Comparison of ENCODE assay signal across 1 cellular context in genomic region chr17:63768433-63768832, GRCh38.
TF ChIP-seq lines count a peak whose summit lies in the region.

No MANE protein-coding gene starts in this region.

TF ChIP-seq in H1, 55 proteins besides CTCF, POLR2A, EP300 and RAD21:
- TF ChIP-seq SP4 (IDR thresholded peaks at IDR 0.05; ENCODE audit: low read length) (no peak), MAX (IDR thresholded peaks at IDR 0.05) (peak; percentile 27; the same call in 1 of the 2 replicates), E2F6 (IDR thresholded peaks at IDR 0.05) (0 out of 2 replicates have a peak, but pooled peaks have one; percentile 11), HDAC6 (IDR thresholded peaks at IDR 0.05; ENCODE audit: low read depth, low read length) (no peak)
TF ChIP-seq in H1: peak in this region for 2.
